ENCODE assay signal across 10 cellular contexts in genomic region chr5:180975338-180975737, GRCh38. TPM values are rescaled to one million over a fixed set of nuclear protein-coding genes. Genes with fewer than 3 reads are reported as not detected.
DNase-seq lines count a peak whose midpoint lies in the region; ATAC-seq and TF ChIP-seq lines count a peak whose summit lies in the region.
"Had no signal": no experiment of that assay in that cellular context is flagged by ENCODE, and none has a peak within 500 bp of the region (broad histone marks: within the 10 kb centered on the region; RNA-seq: fewer than 3 reads in every experiment).

No MANE protein-coding gene starts in this region.

- intact Hi-C loops in naive thymus-derived CD4-positive, alpha-beta T cell (cut with micrococcal nuclease) = no loop called here
- intact Hi-C loops in Calu3 (cut with micrococcal nuclease; ENCODE audit: unreplicated experiment) = no loop called here
- intact Hi-C loops in gastrocnemius medialis (cut with DNase I; ENCODE audit: low total_unique reads) = no loop called here

- H3K27me3 ChIP-seq in naive thymus-derived CD4-positive, alpha-beta T cell (ENCODE audit: control insufficient read depth in 2 of 2, insufficient read depth in 2 of 2, low read length in 2 of 2) = no peaks in the 10 kb centered on the region
- H3K27me3 ChIP-seq in gastrocnemius medialis = no peaks in the 10 kb centered on the region
- H3K27me3 ChIP-seq: adrenal gland had no signal

- no peak for TF ChIP-seq POLR2A in gastrocnemius medialis (IDR thresholded peaks at IDR 0.05)

- H3K27me3 Mint-ChIP-seq in naive thymus-derived CD4-positive, alpha-beta T cell = no peaks in the 10 kb centered on the region
- H3K27me3 Mint-ChIP-seq in Calu3 (ENCODE audit: unreplicated experiment) = no peaks in the 10 kb centered on the region

- H3K9me3 Mint-ChIP-seq in naive thymus-derived CD4-positive, alpha-beta T cell = peaks cover 0 to 4% (median 0%) of the 10 kb centered on the region in 11 donors
- peaks cover 8% of the 10 kb centered on the region for H3K9me3 Mint-ChIP-seq in Calu3 (ENCODE audit: low read depth, unreplicated experiment)

- H3K27ac ChIP-seq in naive thymus-derived CD4-positive, alpha-beta T cell (ENCODE audit: low read depth, low read length) = no peak overlapping the region
- H3K27ac ChIP-seq in gastrocnemius medialis = no peak overlapping the region
- H3K27ac ChIP-seq: adrenal gland had no signal

- no TSS peak for BruUV-seq in Calu3 (replicated peaks; lab: Mats Ljungman, UMichigan)

- H3K4me3 ChIP-seq in naive thymus-derived CD4-positive, alpha-beta T cell (ENCODE audit: low read length) = no peak overlapping the region
- H3K4me3 ChIP-seq in gastrocnemius medialis = no peak overlapping the region
- H3K4me3 ChIP-seq: adrenal gland had no signal

- H3K4me3 Mint-ChIP-seq in naive thymus-derived CD4-positive, alpha-beta T cell = no peak overlapping the region
- no peak overlapping the region for H3K4me3 Mint-ChIP-seq in Calu3 (ENCODE audit: low read depth, unreplicated experiment)

- no peaks in the 10 kb centered on the region for H3K9me3 ChIP-seq in naive thymus-derived CD4-positive, alpha-beta T cell (ENCODE audit: control insufficient read depth in 2 of 3, low read length in 3 of 3)
- no peaks in the 10 kb centered on the region for H3K9me3 ChIP-seq in gastrocnemius medialis
- H3K9me3 ChIP-seq: adrenal gland had no signal

- H3K36me3 ChIP-seq in naive thymus-derived CD4-positive, alpha-beta T cell (ENCODE audit: control insufficient read depth in 2 of 3, insufficient read depth in 3 of 3, low read length in 3 of 3) = no peaks in the 10 kb centered on the region
- no peaks in the 10 kb centered on the region for H3K36me3 ChIP-seq in gastrocnemius medialis
- H3K36me3 ChIP-seq: adrenal gland had no signal

- TF ChIP-seq CTCF in Calu3 (IDR thresholded peaks at IDR 0.05; ENCODE audit: unreplicated experiment) = no peak
- TF ChIP-seq CTCF in gastrocnemius medialis (IDR thresholded peaks at IDR 0.05 in 4 of 5, conservative IDR thresholded peaks at IDR 0.05 in 1 of 5) = no peak

- peaks cover 4 to 31% (median 17%) of the 10 kb centered on the region in 7 donors for H3K4me1 Mint-ChIP-seq in naive thymus-derived CD4-positive, alpha-beta T cell
- H3K4me1 Mint-ChIP-seq in Calu3 (ENCODE audit: low read depth, unreplicated experiment) = peaks cover 28% of the 10 kb centered on the region

- no peak for DNase-seq in naive thymus-derived CD4-positive, alpha-beta T cell
- DNase-seq in Calu3 = no peak
- no peak for DNase-seq in gastrocnemius medialis
- DNase-seq in NCI-H526 treated with DMSO at 0.1 percent for 48 hours (lab: John Stamatoyannopoulos, UW) = no peak
- DNase-seq: adrenal gland, H7 had no signal

- no peaks in the 10 kb centered on the region for H3K4me1 ChIP-seq in naive thymus-derived CD4-positive, alpha-beta T cell (ENCODE audit: control insufficient read depth in 2 of 2, insufficient read depth in 2 of 2, low read length in 2 of 2)
- no peaks in the 10 kb centered on the region for H3K4me1 ChIP-seq in gastrocnemius medialis
- H3K4me1 ChIP-seq: adrenal gland had no signal

- CTCF ChIA-PET in naive thymus-derived CD4-positive, alpha-beta T cell (lab: Charles Lee) = no interaction called here
- CTCF ChIA-PET in Calu3 (lab: Charles Lee) = no interaction called here

- no peaks in the 10 kb centered on the region for H3K36me3 Mint-ChIP-seq in naive thymus-derived CD4-positive, alpha-beta T cell
- no peaks in the 10 kb centered on the region for H3K36me3 Mint-ChIP-seq in Calu3 (ENCODE audit: insufficient read depth, unreplicated experiment)

- H3K27ac Mint-ChIP-seq in naive thymus-derived CD4-positive, alpha-beta T cell = peak overlapping the region in 2 of 9 donors; percentile 26 to 28
- H3K27ac Mint-ChIP-seq in Calu3 (ENCODE audit: unreplicated experiment) = no peak overlapping the region

- POLR2A ChIA-PET in naive thymus-derived CD4-positive, alpha-beta T cell (lab: Charles Lee) = no interaction called here

- in situ Hi-C loops in gastrocnemius medialis (cut with MboI; ENCODE audit: low sequenced_read_pairs in 4 of 4) = no loop called here

- ATAC-seq in GM18861 (IDR thresholded peaks at IDR 0.05; ENCODE audit: unreplicated experiment) (peak; percentile 98), GM21529 (IDR thresholded peaks at IDR 0.05; ENCODE audit: unreplicated experiment) (peak; percentile 94), HG03196 (IDR thresholded peaks at IDR 0.05; ENCODE audit: unreplicated experiment) (peak; percentile 98), gastrocnemius medialis (no peak)
- peak; percentile 54 for ATAC-seq in naive thymus-derived CD4-positive, alpha-beta T cell

RNA-seq across cellular contexts. Expression of gene BTNL3, which starts 13.3 kb away (rescaled TPM):
- total RNA-seq in naive thymus-derived CD4-positive, alpha-beta T cell = not detected
- not detected for polyA plus RNA-seq in naive thymus-derived CD4-positive, alpha-beta T cell
- total RNA-seq in Calu3 (2022) (not detected in 2 replicates), gastrocnemius medialis (under 1 TPM in 1 of 4 donors, not detected in 3; 0.17 TPM)
- total RNA-seq: H7 had no signal
- polyA plus RNA-seq: neural cell had no signal

Comparison
In these comparisons a context has a peak if more than half of its experiments do, and no peak if none do; other contexts are left out.
1. ATAC-seq: peak in GM18861 (single experiment), GM21529 (single experiment), HG03196 (single experiment) and naive thymus-derived CD4-positive, alpha-beta T cell (single experiment); none in gastrocnemius medialis (0 of 2).